ENCODE assay signal across 7 cellular contexts in genomic region chr1:16061989-16062686, GRCh38. TPM values are rescaled to one million over a fixed set of nuclear protein-coding genes. Genes with fewer than 3 reads are reported as not detected.
"Had no signal": no experiment of that assay in that cellular context is flagged by ENCODE, and none has a peak within 500 bp of the region (broad histone marks: within the 10 kb centered on the region; RNA-seq: fewer than 3 reads in every experiment).

No MANE protein-coding gene starts in this region.

RNA-seq across cellular contexts. Expression of gene FAM131C, which starts 11.3 kb away (rescaled TPM):
- total RNA-seq: OCI-LY7, RPMI7951, SJCRH30 had no signal

RNA-seq across cellular contexts. Expression of gene CLCNKB, which starts 18.6 kb away (rescaled TPM):
- total RNA-seq: OCI-LY7, RPMI7951, SJCRH30 had no signal

RNA-seq across cellular contexts. Expression of gene CLCNKA, which starts 40.3 kb away (rescaled TPM):
- total RNA-seq: NCI-H460, OCI-LY7, SK-MEL-5 had no signal

RNA-seq across cellular contexts. Expression of gene HSPB7, which starts 44.3 kb away (rescaled TPM):
- total RNA-seq: NCI-H460, OCI-LY7, PC-9 had no signal

RNA-seq across cellular contexts. Expression of gene SRARP, which starts 58.1 kb away (rescaled TPM):
- total RNA-seq: M059J, NCI-H460, OCI-LY7, PC-9, RPMI7951, SJCRH30, SK-MEL-5 had no signal
